ENCODE assay signal across 28 cellular contexts in genomic region chr1:116956378-116956777, GRCh38.
DNase-seq lines count a peak whose midpoint lies in the region; ATAC-seq lines count a peak whose summit lies in the region.
"Had no signal": no experiment of that assay in that cellular context is flagged by ENCODE, and none has a peak within 500 bp of the region (broad histone marks: within the 10 kb centered on the region; RNA-seq: fewer than 3 reads in every experiment).

No MANE protein-coding gene starts in this region.

- DNase-seq in COLO668 (lab: John Stamatoyannopoulos, UW; ENCODE audit: unreplicated experiment) (peak; percentile 73), NCI-H1105 treated with DMSO at 0.1 percent for 48 hours (lab: John Stamatoyannopoulos, UW) (peak; percentile 72), NCI-H2171 (lab: John Stamatoyannopoulos, UW) (peak; percentile 69), SHP77 (lab: John Stamatoyannopoulos, UW) (peak; percentile 34 to 37), Kasumi-1 (lab: John Stamatoyannopoulos, UW) (no peak), NCI-H2227 treated with DMSO at 0.1 percent for 48 hours (lab: John Stamatoyannopoulos, UW) (no peak)
- no peak for DNase-seq in stimulated activated CD4-positive, alpha-beta T cell treated with anti-CD3 and anti-CD28 coated beads, Interleukin-2, amount 100 ng/mL, for 48 hours
- DNase-seq: activated CD4-positive, alpha-beta memory T cell treated with anti-CD3 and anti-CD28 coated beads, Interleukin-2, amount 10 ng/mL, durations not matched to agents 7 days and 5 days; activated CD4-positive, alpha-beta T cell treated with anti-CD3 and anti-CD28 coated beads for 1 hour; activated CD8-positive, alpha-beta memory T cell treated with anti-CD3 and anti-CD28 coated beads, Interleukin-2, amount 50 U/mL, for 48 hours; amygdala; CD4-positive, alpha-beta T cell; DMS 273 treated with DMSO at 0.1 percent for 48 hours; H7; mesenchymal stem cell; NCI-H1694 treated with DMSO at 0.1 percent for 48 hours; NCI-H526 treated with DMSO at 0.1 percent for 48 hours; right lobe of liver; SK-N-SH; stimulated activated CD4-positive, alpha-beta T cell treated with anti-CD3 and anti-CD28 coated beads, Interleukin-4, amount 100 ng/mL, for 24 hours; substantia nigra; T-helper 2 cell; uterus had no signal

- ATAC-seq in HG02970 (IDR thresholded peaks at IDR 0.05; ENCODE audit: low FRiP score, unreplicated experiment): no peak
- ATAC-seq: activated T-helper 17 cell treated with anti-CD3 and anti-CD28 coated beads, Interleukin-2, amount 50 U/mL, for 72 hours; K562; left lobe of liver; right lobe of liver; stimulated activated effector memory CD8-positive, alpha-beta T cell treated with anti-CD3 and anti-CD28 coated beads, Interleukin-12 subunit alpha, Interleukin-12 subunit beta, amount 100 ng/mL, for 72 hours had no signal

Comparison
In these comparisons a context has a peak if more than half of its experiments do, and no peak if none do; other contexts are left out.
1. DNase-seq: peak in COLO668 (single experiment), NCI-H1105 treated with DMSO at 0.1 percent for 48 hours (single experiment), NCI-H2171 (single experiment) and SHP77 (2 of 2); none in stimulated activated CD4-positive, alpha-beta T cell treated with anti-CD3 and anti-CD28 coated beads, Interleukin-2, amount 100 ng/mL, for 48 hours (0 of 2), Kasumi-1 (0 of 2) and NCI-H2227 treated with DMSO at 0.1 percent for 48 hours (single experiment).